In genomic region chr7:96401200-96401599, GRCh38 we compare ENCODE assay signal across 18 cellular contexts.
"Had no signal": no experiment of that assay in that cellular context is flagged by ENCODE, and none has a peak within 500 bp of the region (broad histone marks: within the 10 kb centered on the region; RNA-seq: fewer than 3 reads in every experiment).

No MANE protein-coding gene starts in this region.

- H3K4me1 Mint-ChIP-seq: activated CD8-positive, alpha-beta memory T cell treated with anti-CD3 and anti-CD28 coated beads, Interleukin-2, amount 10 ng/mL, durations not matched to agents 7 days and 5 days; stimulated activated memory B cell treated with anti-CD40 and anti-IgM and Interleukin-4, amounts not matched to agents 10 μg/mL and 1 μg/mL and 100 μg/mL, for 72 hours had no signal

- H3K27me3 ChIP-seq: brain microvascular endothelial cell, foreskin keratinocyte, pancreas, tibial nerve had no signal

- H3K4me1 ChIP-seq: foreskin keratinocyte, pancreas, tibial nerve had no signal

- H3K27ac ChIP-seq: brain microvascular endothelial cell, foreskin keratinocyte, pancreas, tibial nerve had no signal

- H3K27ac Mint-ChIP-seq: activated CD8-positive, alpha-beta memory T cell treated with anti-CD3 and anti-CD28 coated beads, Interleukin-2, amount 10 ng/mL, durations not matched to agents 7 days and 5 days; activated naive CD8-positive, alpha-beta T cell; activated T-cell treated with anti-CD3 and anti-CD28 coated beads, Interleukin-2, amount 50 U/mL, for 24 hours; dendritic cell treated with granulocyte-macrophage colony-stimulating factor and Interleukin-4, amounts not matched to agents 40 ng/mL and 50 ng/mL, for 4 days; endodermal cell; stimulated activated memory B cell treated with anti-CD40 and anti-IgM and Interleukin-4, amounts not matched to agents 10 μg/mL and 1 μg/mL and 100 μg/mL, for 72 hours; T-helper 2 cell treated with Interferon-gamma antibody and Interleukin-4, amounts not matched to agents 5 μg/mL and 100 μg/mL, for 36 hours had no signal

- H3K36me3 ChIP-seq: brain microvascular endothelial cell, pancreas, tibial nerve had no signal

- H3K4me3 Mint-ChIP-seq: activated CD8-positive, alpha-beta memory T cell treated with anti-CD3 and anti-CD28 coated beads, Interleukin-2, amount 10 ng/mL, durations not matched to agents 7 days and 5 days; activated naive CD8-positive, alpha-beta T cell; activated T-cell treated with anti-CD3 and anti-CD28 coated beads, Interleukin-2, amount 50 U/mL, for 24 hours; dendritic cell treated with granulocyte-macrophage colony-stimulating factor and Interleukin-4, amounts not matched to agents 40 ng/mL and 50 ng/mL, for 4 days; endodermal cell; stimulated activated memory B cell treated with anti-CD40 and anti-IgM and Interleukin-4, amounts not matched to agents 10 μg/mL and 1 μg/mL and 100 μg/mL, for 72 hours; T-helper 2 cell treated with Interferon-gamma antibody and Interleukin-4, amounts not matched to agents 5 μg/mL and 100 μg/mL, for 36 hours had no signal

- H3K4me3 ChIP-seq: pancreas, tibial nerve had no signal

- ATAC-seq: activated CD8-positive, alpha-beta memory T cell treated with anti-CD3 and anti-CD28 coated beads, Interleukin-2, amount 10 ng/mL, durations not matched to agents 7 days and 5 days; left colon; pancreas; stimulated activated memory B cell treated with anti-CD40 and anti-IgM and Interleukin-4, amounts not matched to agents 10 μg/mL and 1 μg/mL and 100 μg/mL, for 72 hours had no signal

- H3K36me3 Mint-ChIP-seq: activated CD8-positive, alpha-beta memory T cell treated with anti-CD3 and anti-CD28 coated beads, Interleukin-2, amount 10 ng/mL, durations not matched to agents 7 days and 5 days; activated naive CD8-positive, alpha-beta T cell; stimulated activated memory B cell treated with anti-CD40 and anti-IgM and Interleukin-4, amounts not matched to agents 10 μg/mL and 1 μg/mL and 100 μg/mL, for 72 hours had no signal

- DNase-seq: activated CD4-positive, alpha-beta T cell treated with anti-CD3 and anti-CD28 coated beads, Interleukin-2, amount 50 U/mL, for 48 hours; activated CD4-positive, CD25-positive, alpha-beta regulatory T cell treated with anti-CD3 and anti-CD28 coated beads, Interleukin-2, amount 50 U/mL, for 72 hours; activated CD8-positive, alpha-beta memory T cell treated with anti-CD3 and anti-CD28 coated beads, Interleukin-2, amount 10 ng/mL, durations not matched to agents 7 days and 5 days; activated effector memory CD4-positive, alpha-beta T cell treated with anti-CD3 and anti-CD28 coated beads, Interleukin-2, amount 50 U/mL, for 16 hours; activated T-cell treated with anti-CD3 and anti-CD28 coated beads, Interleukin-2, amount 50 U/mL, for 24 hours; brain microvascular endothelial cell; cerebellar nuclear complex; endodermal cell; left colon; mesenchymal stem cell; pancreas; stimulated activated CD4-positive, alpha-beta T cell treated with anti-CD3 and anti-CD28 coated beads, Interleukin-1b, Interleukin-23, amount 100 ng/mL, for 48 hours had no signal

- H3K9me3 ChIP-seq: pancreas, tibial nerve had no signal

- H3K9me3 Mint-ChIP-seq: activated T-cell treated with anti-CD3 and anti-CD28 coated beads, Interleukin-2, amount 50 U/mL, for 24 hours; endodermal cell had no signal
